1 cellular context compared by ENCODE assay signal in genomic region chr17:75059369-75060345, GRCh38.
TF ChIP-seq lines count a peak whose summit lies in the region.

No MANE protein-coding gene starts in this region.

TF ChIP-seq in H1, 55 proteins besides CTCF, POLR2A, EP300 and RAD21:
- TF ChIP-seq SIN3A (conservative IDR thresholded peaks at IDR 0.05 in 1 of 2, IDR thresholded peaks at IDR 0.05 in 1 of 2; ENCODE audit: low read depth in 1 of 2, low read length in 2 of 2) (no peak), CHD7 (IDR thresholded peaks at IDR 0.05; ENCODE audit: insufficient replicate concordance, low read length) (no peak), ZNF274 (IDR thresholded peaks at IDR 0.05; ENCODE audit: borderline replicate concordance, extremely low read depth, low read length) (no peak), CEBPB (IDR thresholded peaks at IDR 0.05; ENCODE audit: low read depth, low read length) (no peak), SRF (IDR thresholded peaks at IDR 0.05; ENCODE audit: low read depth, low read length) (no peak), EGR1 (IDR thresholded peaks at IDR 0.05; ENCODE audit: borderline replicate concordance, low read depth, low read length) (no peak), EZH2 (IDR thresholded peaks at IDR 0.05; ENCODE audit: low read depth, low read length, severe bottlenecking) (no peak)
